ENCODE assay signal across 17 cellular contexts in the genomic region with DNA sequence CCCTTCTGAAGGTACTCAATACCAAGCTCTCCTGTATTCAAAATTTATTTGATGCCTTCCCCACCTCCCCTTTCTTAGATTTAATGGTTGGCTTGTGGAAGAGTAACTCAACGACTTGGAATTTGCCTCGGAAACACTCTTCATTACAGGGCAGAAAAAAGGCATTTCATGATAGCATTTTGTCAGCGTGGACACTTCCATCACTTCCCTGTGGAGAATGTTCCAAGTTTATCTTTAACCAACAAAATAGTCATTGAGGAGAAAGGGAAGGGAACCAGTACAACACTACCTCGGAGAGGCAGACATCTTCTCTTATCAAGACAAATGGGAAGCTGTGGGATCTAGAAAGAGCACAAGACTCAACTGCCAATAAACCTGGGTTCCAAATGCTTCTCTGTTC.
"Had no signal": no experiment of that assay in that cellular context is flagged by ENCODE, and none has a peak within 500 bp of the region (broad histone marks: within the 10 kb centered on the region; RNA-seq: fewer than 3 reads in every experiment).

No MANE protein-coding gene starts in this region.

- DNase-seq: activated CD4-positive, alpha-beta memory T cell treated with anti-CD3 and anti-CD28 coated beads for 36 hours; activated effector memory CD4-positive, alpha-beta T cell treated with anti-CD3 and anti-CD28 coated beads, Interleukin-2, amount 50 U/mL, for 16 hours; activated naive CD8-positive, alpha-beta T cell treated with anti-CD3 and anti-CD28 coated beads, Interleukin-2, amount 10 ng/mL, durations not matched to agents 7 days and 5 days; activated T-cell treated with anti-CD3 and anti-CD28 coated beads, Interleukin-2, amount 50 U/mL, for 4 hours; colonic mucosa; gastrocnemius medialis; hippocampal formation; left cardiac atrium; lower lobe of right lung; mucosa of descending colon; pancreas; stimulated activated CD4-positive, alpha-beta T cell treated with anti-CD3 and anti-CD28 coated beads, Interleukin-4, amount 100 ng/mL, for 4 hours; stimulated activated naive CD8-positive, alpha-beta T cell treated with anti-CD3 and anti-CD28 coated beads, Interleukin-15, amount 100 ng/mL, for 72 hours; testis had no signal

- H3K9me3 ChIP-seq: ascending aorta, colonic mucosa, gastrocnemius medialis, lower lobe of right lung, mucosa of descending colon, pancreas, testis had no signal

- ATAC-seq: activated CD4-positive, CD25-positive, alpha-beta regulatory T cell treated with anti-CD3 and anti-CD28 coated beads, Interleukin-2, amount 50 U/mL, for 24 hours; activated T-cell treated with anti-CD3 and anti-CD28 coated beads, Interleukin-2, amount 50 U/mL, for 4 hours; gastrocnemius medialis; left cardiac atrium; lower lobe of right lung; mucosa of descending colon; pancreas; stimulated activated naive CD8-positive, alpha-beta T cell treated with anti-CD3 and anti-CD28 coated beads, Interleukin-15, amount 100 ng/mL, for 72 hours had no signal

- H3K27me3 ChIP-seq: ascending aorta, colonic mucosa, gastrocnemius medialis, pancreas, testis had no signal

- H3K9me3 Mint-ChIP-seq: activated CD4-positive, alpha-beta memory T cell treated with anti-CD3 and anti-CD28 coated beads for 36 hours; T-helper 2 cell treated with Interferon-gamma antibody and Interleukin-4, amounts not matched to agents 5 μg/mL and 100 μg/mL, for 36 hours had no signal

- H3K27ac Mint-ChIP-seq: activated CD4-positive, alpha-beta memory T cell treated with anti-CD3 and anti-CD28 coated beads for 36 hours; activated naive CD8-positive, alpha-beta T cell treated with anti-CD3 and anti-CD28 coated beads, Interleukin-2, amount 10 ng/mL, durations not matched to agents 7 days and 5 days; stimulated activated naive CD8-positive, alpha-beta T cell treated with anti-CD3 and anti-CD28 coated beads, Interleukin-15, amount 100 ng/mL, for 72 hours; T-helper 2 cell treated with Interferon-gamma antibody and Interleukin-4, amounts not matched to agents 5 μg/mL and 100 μg/mL, for 36 hours had no signal

- H3K27me3 Mint-ChIP-seq: activated CD4-positive, alpha-beta memory T cell treated with anti-CD3 and anti-CD28 coated beads for 36 hours; activated naive CD8-positive, alpha-beta T cell treated with anti-CD3 and anti-CD28 coated beads, Interleukin-2, amount 10 ng/mL, durations not matched to agents 7 days and 5 days; stimulated activated naive CD8-positive, alpha-beta T cell treated with anti-CD3 and anti-CD28 coated beads, Interleukin-15, amount 100 ng/mL, for 72 hours had no signal

- H3K4me3 Mint-ChIP-seq: activated CD4-positive, alpha-beta memory T cell treated with anti-CD3 and anti-CD28 coated beads for 36 hours; activated naive CD8-positive, alpha-beta T cell treated with anti-CD3 and anti-CD28 coated beads, Interleukin-2, amount 10 ng/mL, durations not matched to agents 7 days and 5 days; activated T-cell treated with anti-CD3 and anti-CD28 coated beads, Interleukin-2, amount 50 U/mL, for 4 hours; stimulated activated naive CD8-positive, alpha-beta T cell treated with anti-CD3 and anti-CD28 coated beads, Interleukin-15, amount 100 ng/mL, for 72 hours; T-helper 2 cell treated with Interferon-gamma antibody and Interleukin-4, amounts not matched to agents 5 μg/mL and 100 μg/mL, for 36 hours had no signal

- H3K27ac ChIP-seq: colonic mucosa, gastrocnemius medialis, lower lobe of right lung, testis had no signal

- H3K4me3 ChIP-seq: ascending aorta, colonic mucosa, gastrocnemius medialis, lower lobe of right lung, mucosa of descending colon, pancreas, testis had no signal

- H3K36me3 ChIP-seq: ascending aorta, colonic mucosa, gastrocnemius medialis, lower lobe of right lung, pancreas had no signal
